Comparison of ENCODE assay signal across 16 cellular contexts in genomic region chr6:126147416-126147815, GRCh38.
DNase-seq lines count a peak whose midpoint lies in the region; ATAC-seq and TF ChIP-seq lines count a peak whose summit lies in the region.
"Had no signal": no experiment of that assay in that cellular context is flagged by ENCODE, and none has a peak within 500 bp of the region (broad histone marks: within the 10 kb centered on the region; RNA-seq: fewer than 3 reads in every experiment).

No MANE protein-coding gene starts in this region.

- H2BK15ac ChIP-seq in mesendoderm (replicated peaks; ENCODE audit: low read depth), result no peak overlapping the region

- WGBS in mesendoderm (ENCODE audit: extremely low coverage, insufficient coverage, low lambda C conversion rate), result no CpG with 5 or more reads among the region's 4 CpGs

- H3K27ac ChIP-seq in mesendoderm (ENCODE audit: low read depth, low read length), result no peak overlapping the region
- H3K27ac ChIP-seq: A549 had no signal

- H4K8ac ChIP-seq in mesendoderm (ENCODE audit: low read depth, low read length), result no peak overlapping the region

- H3K79me1 ChIP-seq in mesendoderm (ENCODE audit: low read length), result no peaks in the 10 kb centered on the region

- no peaks in the 10 kb centered on the region for H3K36me3 ChIP-seq in mesendoderm (ENCODE audit: control insufficient read depth, insufficient read depth, low read length)
- H3K36me3 ChIP-seq: HAP-1 had no signal

- H3K9me3 Mint-ChIP-seq in WTC11 (no peaks in the 10 kb centered on the region), mesothelial cell of epicardium (no peaks in the 10 kb centered on the region), progenitor cell of endocrine pancreas (ENCODE audit: low read depth) (no peaks in the 10 kb centered on the region)
- H3K9me3 Mint-ChIP-seq: CD14-positive monocyte; CD8-positive, alpha-beta T cell had no signal

- peak overlapping the region; percentile 65 for H3K27ac Mint-ChIP-seq in WTC11
- H3K27ac Mint-ChIP-seq in mesothelial cell of epicardium, result peak overlapping the region; percentile 89
- peak overlapping the region; percentile 39 for H3K27ac Mint-ChIP-seq in progenitor cell of endocrine pancreas
- H3K27ac Mint-ChIP-seq: CD14-positive monocyte; CD8-positive, alpha-beta T cell had no signal

- H4K5ac ChIP-seq in mesendoderm (ENCODE audit: low read length), result no peak overlapping the region

- H3K9ac ChIP-seq in mesendoderm (ENCODE audit: low read length), result no peak overlapping the region

- no peak overlapping the region for H2BK5ac ChIP-seq in mesendoderm (ENCODE audit: low read length)

- no peaks in the 10 kb centered on the region for H3K4me1 ChIP-seq in mesendoderm (ENCODE audit: control insufficient read depth, low read depth, low read length)

- H3K4me2 ChIP-seq in mesendoderm (ENCODE audit: low read length), result no peak overlapping the region
- H3K4me2 ChIP-seq: A549 had no signal

- H3K27me3 Mint-ChIP-seq in WTC11 (ENCODE audit: low read depth), result no peaks in the 10 kb centered on the region
- H3K27me3 Mint-ChIP-seq in mesothelial cell of epicardium (ENCODE audit: low read depth), result no peaks in the 10 kb centered on the region
- no peaks in the 10 kb centered on the region for H3K27me3 Mint-ChIP-seq in progenitor cell of endocrine pancreas

- no peak overlapping the region for H3K4me3 Mint-ChIP-seq in WTC11
- no peak overlapping the region for H3K4me3 Mint-ChIP-seq in mesothelial cell of epicardium
- no peak overlapping the region for H3K4me3 Mint-ChIP-seq in progenitor cell of endocrine pancreas (ENCODE audit: low read depth)
- H3K4me3 Mint-ChIP-seq: CD14-positive monocyte; CD8-positive, alpha-beta T cell had no signal

- no peaks in the 10 kb centered on the region for H3K79me2 ChIP-seq in mesendoderm (ENCODE audit: control insufficient read depth, insufficient read depth, low read length)

- POLR2A ChIA-PET in WTC11 (lab: Charles Lee), result no interaction called here

- no peaks in the 10 kb centered on the region for H3K36me3 Mint-ChIP-seq in WTC11
- H3K36me3 Mint-ChIP-seq in mesothelial cell of epicardium, result no peaks in the 10 kb centered on the region
- H3K36me3 Mint-ChIP-seq in progenitor cell of endocrine pancreas (ENCODE audit: insufficient read depth), result no peaks in the 10 kb centered on the region
- H3K36me3 Mint-ChIP-seq: CD14-positive monocyte; CD8-positive, alpha-beta T cell had no signal

- H3K4me1 Mint-ChIP-seq in WTC11, result peaks cover 19% of the 10 kb centered on the region
- peaks cover 15% of the 10 kb centered on the region for H3K4me1 Mint-ChIP-seq in mesothelial cell of epicardium
- peaks cover 2% of the 10 kb centered on the region for H3K4me1 Mint-ChIP-seq in progenitor cell of endocrine pancreas (ENCODE audit: low read depth)

- DNase-seq in WTC11 (ENCODE audit: low spot score) (no peak), glomerular visceral epithelial cell (ENCODE audit: extremely low spot score) (peak; percentile 30), mesothelial cell of epicardium (ENCODE audit: low spot score in 2 of 2, unreplicated experiment in 2 of 2) (no peak), progenitor cell of endocrine pancreas (ENCODE audit: low spot score, unreplicated experiment) (no peak), mesendoderm (no peak), inferior parietal cortex (ENCODE audit: extremely low spot score) (no peak), NCI-H2081 treated with DMSO at 0.1 percent for 48 hours (lab: John Stamatoyannopoulos, UW) (no peak)
- DNase-seq: CD8-positive, alpha-beta T cell; COR-L47; DMS153; DMS79 treated with DMSO at 0.1 percent for 48 hours; EL had no signal

- CTCF ChIA-PET in WTC11 (lab: Charles Lee), result no interaction called here

- no peak overlapping the region for H3K23ac ChIP-seq in mesendoderm (ENCODE audit: low read length)

- H3K4ac ChIP-seq in mesendoderm (ENCODE audit: low read depth, low read length), result no peak overlapping the region

- no peak overlapping the region for H2AK5ac ChIP-seq in mesendoderm (ENCODE audit: low read length)

- no peak overlapping the region for H3K56ac ChIP-seq in mesendoderm (ENCODE audit: low read length)

- no peak overlapping the region for H3K18ac ChIP-seq in mesendoderm (ENCODE audit: low read length)

- ATAC-seq in WTC11 (0 out of 2 replicates have a peak, but pooled peaks have one; percentile 26), GM19395 (IDR thresholded peaks at IDR 0.05; ENCODE audit: unreplicated experiment) (no peak)
- ATAC-seq: A549; CD8-positive, alpha-beta T cell had no signal

- H3K4me3 ChIP-seq in mesendoderm (ENCODE audit: low read length), result no peak overlapping the region
- H3K4me3 ChIP-seq: A549, HAP-1 had no signal

- no peaks in the 10 kb centered on the region for H3K27me3 ChIP-seq in mesendoderm (ENCODE audit: insufficient read depth, low read length, poor library complexity)

- no peak for TF ChIP-seq CTCF in WTC11 (IDR thresholded peaks at IDR 0.05)
- TF ChIP-seq CTCF in mesothelial cell of epicardium (IDR thresholded peaks at IDR 0.05; ENCODE audit: unreplicated experiment), result no peak
- no peak for TF ChIP-seq CTCF in progenitor cell of endocrine pancreas (IDR thresholded peaks at IDR 0.05; ENCODE audit: unreplicated experiment)

- no peak overlapping the region for H2BK120ac ChIP-seq in mesendoderm (ENCODE audit: low read depth, low read length)

TF ChIP-seq in WTC11, 78 proteins besides CTCF, POLR2A, EP300 and RAD21:
- TF ChIP-seq TP53 (CRISPR knock-in tag; IDR thresholded peaks at IDR 0.05) (no peak), SOX15 (CRISPR knock-in tag; IDR thresholded peaks at IDR 0.05) (no peak), STAT6 (CRISPR knock-in tag; conservative IDR thresholded peaks at IDR 0.05; ENCODE audit: low read depth) (no peak), NR2C2 (CRISPR knock-in tag; IDR thresholded peaks at IDR 0.05) (no peak), ZBTB21 (CRISPR knock-in tag; IDR thresholded peaks at IDR 0.05; ENCODE audit: borderline replicate concordance) (no peak), FOXP1 (CRISPR knock-in tag; IDR thresholded peaks at IDR 0.05; ENCODE audit: borderline replicate concordance) (no peak), CDX4 (CRISPR knock-in tag; IDR thresholded peaks at IDR 0.05; ENCODE audit: borderline replicate concordance) (no peak)

Comparison
In these comparisons a context has a peak if more than half of its experiments do, and no peak if none do; other contexts are left out.
1. H3K27ac Mint-ChIP-seq: peak in every context shown above with its lines; median percentile 89 in mesothelial cell of epicardium; 65 in WTC11; 39 in progenitor cell of endocrine pancreas.